1 cellular context compared by ENCODE assay signal in the genomic region with DNA sequence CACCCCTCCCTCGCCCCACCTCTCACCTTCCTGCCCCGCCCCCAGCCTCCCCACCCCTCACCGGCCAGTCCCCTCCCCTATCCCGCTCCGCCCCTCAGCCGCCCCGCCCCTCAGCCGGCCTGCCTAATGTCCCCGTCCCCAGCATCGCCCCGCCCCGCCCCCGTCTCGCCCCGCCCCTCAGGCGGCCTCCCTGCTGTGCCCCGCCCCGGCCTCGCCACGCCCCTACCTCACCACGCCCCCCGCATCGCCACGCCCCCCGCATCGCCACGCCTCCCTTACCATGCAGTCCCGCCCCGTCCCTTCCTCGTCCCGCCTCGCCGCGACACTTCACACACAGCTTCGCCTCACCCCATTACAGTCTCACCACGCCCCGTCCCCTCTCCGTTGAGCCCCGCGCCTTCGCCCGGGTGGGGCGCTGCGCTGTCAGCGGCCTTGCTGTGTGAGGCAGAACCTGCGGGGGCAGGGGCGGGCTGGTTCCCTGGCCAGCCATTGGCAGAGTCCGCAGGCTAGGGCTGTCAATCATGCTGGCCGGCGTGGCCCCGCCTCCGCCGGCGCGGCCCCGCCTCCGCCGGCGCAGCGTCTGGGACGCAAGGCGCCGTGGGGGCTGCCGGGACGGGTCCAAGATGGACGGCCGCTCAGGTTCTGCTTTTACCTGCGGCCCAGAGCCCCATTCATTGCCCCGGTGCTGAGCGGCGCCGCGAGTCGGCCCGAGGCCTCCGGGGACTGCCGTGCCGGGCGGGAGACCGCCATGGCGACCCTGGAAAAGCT.
A peak's percentile ranks its signal among the peaks of the same experiment; 100 is the strongest.
TF ChIP-seq lines count a peak whose summit lies in the region.

A gene (plus strand): TSS at position 604 of the 768 bp plus-strand sequence. CDS start 145 bp downstream, at position 749.
A gene (minus strand): TSS at position 461 of the 768 bp plus-strand sequence.

TF ChIP-seq in K562, 482 proteins besides CTCF, POLR2A, EP300 and RAD21 (continued from another document and continues in another):
- TF ChIP-seq, protein P1, sequence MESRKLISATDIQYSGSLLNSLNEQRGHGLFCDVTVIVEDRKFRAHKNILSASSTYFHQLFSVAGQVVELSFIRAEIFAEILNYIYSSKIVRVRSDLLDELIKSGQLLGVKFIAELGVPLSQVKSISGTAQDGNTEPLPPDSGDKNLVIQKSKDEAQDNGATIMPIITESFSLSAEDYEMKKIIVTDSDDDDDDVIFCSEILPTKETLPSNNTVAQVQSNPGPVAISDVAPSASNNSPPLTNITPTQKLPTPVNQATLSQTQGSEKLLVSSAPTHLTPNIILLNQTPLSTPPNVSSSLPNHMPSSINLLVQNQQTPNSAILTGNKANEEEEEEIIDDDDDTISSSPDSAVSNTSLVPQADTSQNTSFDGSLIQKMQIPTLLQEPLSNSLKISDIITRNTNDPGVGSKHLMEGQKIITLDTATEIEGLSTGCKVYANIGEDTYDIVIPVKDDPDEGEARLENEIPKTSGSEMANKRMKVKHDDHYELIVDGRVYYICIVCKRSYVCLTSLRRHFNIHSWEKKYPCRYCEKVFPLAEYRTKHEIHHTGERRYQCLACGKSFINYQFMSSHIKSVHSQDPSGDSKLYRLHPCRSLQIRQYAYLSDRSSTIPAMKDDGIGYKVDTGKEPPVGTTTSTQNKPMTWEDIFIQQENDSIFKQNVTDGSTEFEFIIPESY (CRISPR knock-in tag; IDR thresholded peaks at IDR 0.05) = no peak
- TF ChIP-seq, protein P2, sequence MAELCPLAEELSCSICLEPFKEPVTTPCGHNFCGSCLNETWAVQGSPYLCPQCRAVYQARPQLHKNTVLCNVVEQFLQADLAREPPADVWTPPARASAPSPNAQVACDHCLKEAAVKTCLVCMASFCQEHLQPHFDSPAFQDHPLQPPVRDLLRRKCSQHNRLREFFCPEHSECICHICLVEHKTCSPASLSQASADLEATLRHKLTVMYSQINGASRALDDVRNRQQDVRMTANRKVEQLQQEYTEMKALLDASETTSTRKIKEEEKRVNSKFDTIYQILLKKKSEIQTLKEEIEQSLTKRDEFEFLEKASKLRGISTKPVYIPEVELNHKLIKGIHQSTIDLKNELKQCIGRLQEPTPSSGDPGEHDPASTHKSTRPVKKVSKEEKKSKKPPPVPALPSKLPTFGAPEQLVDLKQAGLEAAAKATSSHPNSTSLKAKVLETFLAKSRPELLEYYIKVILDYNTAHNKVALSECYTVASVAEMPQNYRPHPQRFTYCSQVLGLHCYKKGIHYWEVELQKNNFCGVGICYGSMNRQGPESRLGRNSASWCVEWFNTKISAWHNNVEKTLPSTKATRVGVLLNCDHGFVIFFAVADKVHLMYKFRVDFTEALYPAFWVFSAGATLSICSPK (IDR thresholded peaks at IDR 0.05; ENCODE audit: borderline replicate concordance) = no peak
- TF ChIP-seq, protein P3, sequence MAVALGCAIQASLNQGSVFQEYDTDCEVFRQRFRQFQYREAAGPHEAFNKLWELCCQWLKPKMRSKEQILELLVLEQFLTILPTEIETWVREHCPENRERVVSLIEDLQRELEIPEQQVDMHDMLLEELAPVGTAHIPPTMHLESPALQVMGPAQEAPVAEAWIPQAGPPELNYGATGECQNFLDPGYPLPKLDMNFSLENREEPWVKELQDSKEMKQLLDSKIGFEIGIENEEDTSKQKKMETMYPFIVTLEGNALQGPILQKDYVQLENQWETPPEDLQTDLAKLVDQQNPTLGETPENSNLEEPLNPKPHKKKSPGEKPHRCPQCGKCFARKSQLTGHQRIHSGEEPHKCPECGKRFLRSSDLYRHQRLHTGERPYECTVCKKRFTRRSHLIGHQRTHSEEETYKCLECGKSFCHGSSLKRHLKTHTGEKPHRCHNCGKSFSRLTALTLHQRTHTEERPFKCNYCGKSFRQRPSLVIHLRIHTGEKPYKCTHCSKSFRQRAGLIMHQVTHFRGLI (CRISPR knock-in tag; IDR thresholded peaks at IDR 0.05) = no peak
- TF ChIP-seq PTTG1 (tag; IDR thresholded peaks at IDR 0.05; ENCODE audit: low read depth) = no peak
- TF ChIP-seq, protein P4, sequence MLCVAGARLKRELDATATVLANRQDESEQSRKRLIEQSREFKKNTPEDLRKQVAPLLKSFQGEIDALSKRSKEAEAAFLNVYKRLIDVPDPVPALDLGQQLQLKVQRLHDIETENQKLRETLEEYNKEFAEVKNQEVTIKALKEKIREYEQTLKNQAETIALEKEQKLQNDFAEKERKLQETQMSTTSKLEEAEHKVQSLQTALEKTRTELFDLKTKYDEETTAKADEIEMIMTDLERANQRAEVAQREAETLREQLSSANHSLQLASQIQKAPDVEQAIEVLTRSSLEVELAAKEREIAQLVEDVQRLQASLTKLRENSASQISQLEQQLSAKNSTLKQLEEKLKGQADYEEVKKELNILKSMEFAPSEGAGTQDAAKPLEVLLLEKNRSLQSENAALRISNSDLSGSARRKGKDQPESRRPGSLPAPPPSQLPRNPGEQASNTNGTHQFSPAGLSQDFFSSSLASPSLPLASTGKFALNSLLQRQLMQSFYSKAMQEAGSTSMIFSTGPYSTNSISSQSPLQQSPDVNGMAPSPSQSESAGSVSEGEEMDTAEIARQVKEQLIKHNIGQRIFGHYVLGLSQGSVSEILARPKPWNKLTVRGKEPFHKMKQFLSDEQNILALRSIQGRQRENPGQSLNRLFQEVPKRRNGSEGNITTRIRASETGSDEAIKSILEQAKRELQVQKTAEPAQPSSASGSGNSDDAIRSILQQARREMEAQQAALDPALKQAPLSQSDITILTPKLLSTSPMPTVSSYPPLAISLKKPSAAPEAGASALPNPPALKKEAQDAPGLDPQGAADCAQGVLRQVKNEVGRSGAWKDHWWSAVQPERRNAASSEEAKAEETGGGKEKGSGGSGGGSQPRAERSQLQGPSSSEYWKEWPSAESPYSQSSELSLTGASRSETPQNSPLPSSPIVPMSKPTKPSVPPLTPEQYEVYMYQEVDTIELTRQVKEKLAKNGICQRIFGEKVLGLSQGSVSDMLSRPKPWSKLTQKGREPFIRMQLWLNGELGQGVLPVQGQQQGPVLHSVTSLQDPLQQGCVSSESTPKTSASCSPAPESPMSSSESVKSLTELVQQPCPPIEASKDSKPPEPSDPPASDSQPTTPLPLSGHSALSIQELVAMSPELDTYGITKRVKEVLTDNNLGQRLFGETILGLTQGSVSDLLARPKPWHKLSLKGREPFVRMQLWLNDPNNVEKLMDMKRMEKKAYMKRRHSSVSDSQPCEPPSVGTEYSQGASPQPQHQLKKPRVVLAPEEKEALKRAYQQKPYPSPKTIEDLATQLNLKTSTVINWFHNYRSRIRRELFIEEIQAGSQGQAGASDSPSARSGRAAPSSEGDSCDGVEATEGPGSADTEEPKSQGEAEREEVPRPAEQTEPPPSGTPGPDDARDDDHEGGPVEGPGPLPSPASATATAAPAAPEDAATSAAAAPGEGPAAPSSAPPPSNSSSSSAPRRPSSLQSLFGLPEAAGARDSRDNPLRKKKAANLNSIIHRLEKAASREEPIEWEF (CRISPR knock-in tag; IDR thresholded peaks at IDR 0.05) = no peak
- TF ChIP-seq KDM2B (CRISPR knock-in tag; IDR thresholded peaks at IDR 0.05) = no peak
- TF ChIP-seq, protein P5, sequence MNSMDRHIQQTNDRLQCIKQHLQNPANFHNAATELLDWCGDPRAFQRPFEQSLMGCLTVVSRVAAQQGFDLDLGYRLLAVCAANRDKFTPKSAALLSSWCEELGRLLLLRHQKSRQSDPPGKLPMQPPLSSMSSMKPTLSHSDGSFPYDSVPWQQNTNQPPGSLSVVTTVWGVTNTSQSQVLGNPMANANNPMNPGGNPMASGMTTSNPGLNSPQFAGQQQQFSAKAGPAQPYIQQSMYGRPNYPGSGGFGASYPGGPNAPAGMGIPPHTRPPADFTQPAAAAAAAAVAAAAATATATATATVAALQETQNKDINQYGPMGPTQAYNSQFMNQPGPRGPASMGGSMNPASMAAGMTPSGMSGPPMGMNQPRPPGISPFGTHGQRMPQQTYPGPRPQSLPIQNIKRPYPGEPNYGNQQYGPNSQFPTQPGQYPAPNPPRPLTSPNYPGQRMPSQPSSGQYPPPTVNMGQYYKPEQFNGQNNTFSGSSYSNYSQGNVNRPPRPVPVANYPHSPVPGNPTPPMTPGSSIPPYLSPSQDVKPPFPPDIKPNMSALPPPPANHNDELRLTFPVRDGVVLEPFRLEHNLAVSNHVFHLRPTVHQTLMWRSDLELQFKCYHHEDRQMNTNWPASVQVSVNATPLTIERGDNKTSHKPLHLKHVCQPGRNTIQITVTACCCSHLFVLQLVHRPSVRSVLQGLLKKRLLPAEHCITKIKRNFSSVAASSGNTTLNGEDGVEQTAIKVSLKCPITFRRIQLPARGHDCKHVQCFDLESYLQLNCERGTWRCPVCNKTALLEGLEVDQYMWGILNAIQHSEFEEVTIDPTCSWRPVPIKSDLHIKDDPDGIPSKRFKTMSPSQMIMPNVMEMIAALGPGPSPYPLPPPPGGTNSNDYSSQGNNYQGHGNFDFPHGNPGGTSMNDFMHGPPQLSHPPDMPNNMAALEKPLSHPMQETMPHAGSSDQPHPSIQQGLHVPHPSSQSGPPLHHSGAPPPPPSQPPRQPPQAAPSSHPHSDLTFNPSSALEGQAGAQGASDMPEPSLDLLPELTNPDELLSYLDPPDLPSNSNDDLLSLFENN (IDR thresholded peaks at IDR 0.05; ENCODE audit: low read depth in 2 of 2, low read length in 2 of 2) = no peak
- TF ChIP-seq, protein P6, sequence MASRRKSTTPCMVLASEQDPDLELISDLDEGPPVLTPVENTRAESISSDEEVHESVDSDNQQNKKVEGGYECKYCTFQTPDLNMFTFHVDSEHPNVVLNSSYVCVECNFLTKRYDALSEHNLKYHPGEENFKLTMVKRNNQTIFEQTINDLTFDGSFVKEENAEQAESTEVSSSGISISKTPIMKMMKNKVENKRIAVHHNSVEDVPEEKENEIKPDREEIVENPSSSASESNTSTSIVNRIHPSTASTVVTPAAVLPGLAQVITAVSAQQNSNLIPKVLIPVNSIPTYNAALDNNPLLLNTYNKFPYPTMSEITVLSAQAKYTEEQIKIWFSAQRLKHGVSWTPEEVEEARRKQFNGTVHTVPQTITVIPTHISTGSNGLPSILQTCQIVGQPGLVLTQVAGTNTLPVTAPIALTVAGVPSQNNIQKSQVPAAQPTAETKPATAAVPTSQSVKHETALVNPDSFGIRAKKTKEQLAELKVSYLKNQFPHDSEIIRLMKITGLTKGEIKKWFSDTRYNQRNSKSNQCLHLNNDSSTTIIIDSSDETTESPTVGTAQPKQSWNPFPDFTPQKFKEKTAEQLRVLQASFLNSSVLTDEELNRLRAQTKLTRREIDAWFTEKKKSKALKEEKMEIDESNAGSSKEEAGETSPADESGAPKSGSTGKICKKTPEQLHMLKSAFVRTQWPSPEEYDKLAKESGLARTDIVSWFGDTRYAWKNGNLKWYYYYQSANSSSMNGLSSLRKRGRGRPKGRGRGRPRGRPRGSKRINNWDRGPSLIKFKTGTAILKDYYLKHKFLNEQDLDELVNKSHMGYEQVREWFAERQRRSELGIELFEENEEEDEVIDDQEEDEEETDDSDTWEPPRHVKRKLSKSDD (conservative IDR thresholded peaks at IDR 0.05; ENCODE audit: low read length) = no peak
- peak; percentile 83 for TF ChIP-seq RB1 (IDR thresholded peaks at IDR 0.05; ENCODE audit: low read depth)
- TF ChIP-seq PRMT5 (CRISPR knock-in tag; IDR thresholded peaks at IDR 0.05) = no peak
- no peak for TF ChIP-seq ZNF384 (IDR thresholded peaks at IDR 0.05; ENCODE audit: low read depth, low read length)
- TF ChIP-seq MBD2 (IDR thresholded peaks at IDR 0.05; ENCODE audit: borderline replicate concordance, low read depth) = peak; percentile 67
- TF ChIP-seq, protein P7, sequence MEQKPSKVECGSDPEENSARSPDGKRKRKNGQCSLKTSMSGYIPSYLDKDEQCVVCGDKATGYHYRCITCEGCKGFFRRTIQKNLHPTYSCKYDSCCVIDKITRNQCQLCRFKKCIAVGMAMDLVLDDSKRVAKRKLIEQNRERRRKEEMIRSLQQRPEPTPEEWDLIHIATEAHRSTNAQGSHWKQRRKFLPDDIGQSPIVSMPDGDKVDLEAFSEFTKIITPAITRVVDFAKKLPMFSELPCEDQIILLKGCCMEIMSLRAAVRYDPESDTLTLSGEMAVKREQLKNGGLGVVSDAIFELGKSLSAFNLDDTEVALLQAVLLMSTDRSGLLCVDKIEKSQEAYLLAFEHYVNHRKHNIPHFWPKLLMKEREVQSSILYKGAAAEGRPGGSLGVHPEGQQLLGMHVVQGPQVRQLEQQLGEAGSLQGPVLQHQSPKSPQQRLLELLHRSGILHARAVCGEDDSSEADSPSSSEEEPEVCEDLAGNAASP (IDR thresholded peaks at IDR 0.05) = no peak
- TF ChIP-seq, protein P8, sequence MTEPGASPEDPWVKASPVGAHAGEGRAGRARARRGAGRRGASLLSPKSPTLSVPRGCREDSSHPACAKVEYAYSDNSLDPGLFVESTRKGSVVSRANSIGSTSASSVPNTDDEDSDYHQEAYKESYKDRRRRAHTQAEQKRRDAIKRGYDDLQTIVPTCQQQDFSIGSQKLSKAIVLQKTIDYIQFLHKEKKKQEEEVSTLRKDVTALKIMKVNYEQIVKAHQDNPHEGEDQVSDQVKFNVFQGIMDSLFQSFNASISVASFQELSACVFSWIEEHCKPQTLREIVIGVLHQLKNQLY (CRISPR knock-in tag; conservative IDR thresholded peaks at IDR 0.05) = no peak
- no peak for TF ChIP-seq FOXM1 (IDR thresholded peaks at IDR 0.05; ENCODE audit: low read depth)
- no peak for TF ChIP-seq FOXM1 (CRISPR knock-in tag; IDR thresholded peaks at IDR 0.05; ENCODE audit: low read depth)
- TF ChIP-seq ETV5 (CRISPR knock-in tag; IDR thresholded peaks at IDR 0.05; ENCODE audit: low read depth) = no peak
- no peak for TF ChIP-seq MTA3 (IDR thresholded peaks at IDR 0.05; ENCODE audit: borderline replicate concordance)
- no peak for TF ChIP-seq GTF2E2 (tag; IDR thresholded peaks at IDR 0.05)
- TF ChIP-seq SMAD2 (IDR thresholded peaks at IDR 0.05; ENCODE audit: low read depth, low read length) = no peak
- no peak for TF ChIP-seq ZNF239 (CRISPR knock-in tag; IDR thresholded peaks at IDR 0.05)
- TF ChIP-seq TEAD1 (CRISPR knock-in tag; IDR thresholded peaks at IDR 0.05) = peak in 1 of 2 experiments; percentile 52; a peak in 1 of 4 replicates
- TF ChIP-seq FOXA1 (IDR thresholded peaks at IDR 0.05; ENCODE audit: borderline replicate concordance) = no peak
- no peak for TF ChIP-seq BRF1 (IDR thresholded peaks at IDR 0.05; ENCODE audit: borderline replicate concordance, extremely low read depth, insufficient read length)
- no peak for TF ChIP-seq CHD4 (IDR thresholded peaks at IDR 0.05; ENCODE audit: insufficient read depth, insufficient replicate concordance, low read depth, low read length, poor library complexity, severe bottlenecking)
- TF ChIP-seq NEUROD1 (IDR thresholded peaks at IDR 0.05; ENCODE audit: borderline replicate concordance, low read depth, low read length, partially characterized antibody) = no peak
- no peak for TF ChIP-seq ELF1 (tag; IDR thresholded peaks at IDR 0.05)
- TF ChIP-seq ZKSCAN1 (IDR thresholded peaks at IDR 0.05; ENCODE audit: low read depth, low read length) = no peak
- no peak for TF ChIP-seq SIRT6 (IDR thresholded peaks at IDR 0.05; ENCODE audit: low read depth, low read length)
- TF ChIP-seq, protein P9, sequence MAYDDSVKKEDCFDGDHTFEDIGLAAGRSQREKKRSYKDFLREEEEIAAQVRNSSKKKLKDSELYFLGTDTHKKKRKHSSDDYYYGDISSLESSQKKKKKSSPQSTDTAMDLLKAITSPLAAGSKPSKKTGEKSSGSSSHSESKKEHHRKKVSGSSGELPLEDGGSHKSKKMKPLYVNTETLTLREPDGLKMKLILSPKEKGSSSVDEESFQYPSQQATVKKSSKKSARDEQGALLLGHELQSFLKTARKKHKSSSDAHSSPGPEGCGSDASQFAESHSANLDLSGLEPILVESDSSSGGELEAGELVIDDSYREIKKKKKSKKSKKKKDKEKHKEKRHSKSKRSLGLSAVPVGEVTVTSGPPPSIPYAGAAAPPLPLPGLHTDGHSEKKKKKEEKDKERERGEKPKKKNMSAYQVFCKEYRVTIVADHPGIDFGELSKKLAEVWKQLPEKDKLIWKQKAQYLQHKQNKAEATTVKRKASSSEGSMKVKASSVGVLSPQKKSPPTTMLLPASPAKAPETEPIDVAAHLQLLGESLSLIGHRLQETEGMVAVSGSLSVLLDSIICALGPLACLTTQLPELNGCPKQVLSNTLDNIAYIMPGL (CRISPR knock-in tag; IDR thresholded peaks at IDR 0.05) = no peak
